Comparison of ENCODE assay signal across 18 cellular contexts in genomic region chr13:113843063-113843654, GRCh38. TPM values are rescaled to one million over a fixed set of nuclear protein-coding genes. Genes with fewer than 3 reads are reported as not detected.
DNase-seq lines count a peak whose midpoint lies in the region; ATAC-seq and TF ChIP-seq lines count a peak whose summit lies in the region.
"Had no signal": no experiment of that assay in that cellular context is flagged by ENCODE, and none has a peak within 500 bp of the region (broad histone marks: within the 10 kb centered on the region; RNA-seq: fewer than 3 reads in every experiment).

No MANE protein-coding gene starts in this region.

- H3K4me3 ChIP-seq in right atrium auricular region (no peak overlapping the region), vagina (no peak overlapping the region)
- H3K4me3 ChIP-seq: HAP-1 had no signal

- no peak overlapping the region for H3K4me3 Mint-ChIP-seq in nephron progenitor cell
- no peak overlapping the region for H3K4me3 Mint-ChIP-seq in activated T-cell treated with anti-CD3 and anti-CD28 coated beads, Interleukin-2, amount 50 U/mL, for 72 hours
- H3K4me3 Mint-ChIP-seq: CD8-positive, alpha-beta memory T cell had no signal

- H3K9me3 ChIP-seq in right atrium auricular region (no peaks in the 10 kb centered on the region), vagina (no peaks in the 10 kb centered on the region)
- H3K9me3 ChIP-seq: BE2C, HAP-1 had no signal

- TF ChIP-seq CTCF in right atrium auricular region (IDR thresholded peaks at IDR 0.05), result no peak
- no peak for TF ChIP-seq CTCF in nephron progenitor cell (IDR thresholded peaks at IDR 0.05)
- no peak for TF ChIP-seq CTCF in vagina (IDR thresholded peaks at IDR 0.05)

- no peaks in the 10 kb centered on the region for H3K36me3 Mint-ChIP-seq in nephron progenitor cell (ENCODE audit: low read depth)
- H3K36me3 Mint-ChIP-seq in activated T-cell treated with anti-CD3 and anti-CD28 coated beads, Interleukin-2, amount 50 U/mL, for 72 hours (ENCODE audit: insufficient read depth in 2 of 2), result peaks cover 0 to 5% of the 10 kb centered on the region in 2 donors
- H3K36me3 Mint-ChIP-seq: CD8-positive, alpha-beta memory T cell had no signal

- peak overlapping the region; percentile 68 for H3K27ac Mint-ChIP-seq in nephron progenitor cell
- H3K27ac Mint-ChIP-seq in activated T-cell treated with anti-CD3 and anti-CD28 coated beads, Interleukin-2, amount 50 U/mL, for 72 hours, result no peak overlapping the region
- H3K27ac Mint-ChIP-seq: CD8-positive, alpha-beta memory T cell had no signal

- H3K4me1 ChIP-seq in right atrium auricular region, result peaks cover 0 to 79% of the 10 kb centered on the region in 2 donors
- peaks cover 78% of the 10 kb centered on the region for H3K4me1 ChIP-seq in vagina
- H3K4me1 ChIP-seq: HAP-1 had no signal

- intact Hi-C loops in Right ventricle myocardium inferior (cut with DNase I), result no loop called here
- intact Hi-C loops in left cardiac atrium (cut with DNase I), result no loop called here
- intact Hi-C loops in vagina (cut with DNase I), result no loop called here

- ATAC-seq in Right ventricle myocardium inferior (peak; percentile 45), left cardiac atrium (peak; percentile 10 to 17)
- no peak for ATAC-seq in activated T-cell treated with anti-CD3 and anti-CD28 coated beads, Interleukin-2, amount 50 U/mL, for 72 hours (replicated peaks in 1 of 2)
- ATAC-seq: PC-3 had no signal

- no peaks in the 10 kb centered on the region for H3K9me3 Mint-ChIP-seq in nephron progenitor cell
- peaks cover 3% of the 10 kb centered on the region in 2 donors for H3K9me3 Mint-ChIP-seq in activated T-cell treated with anti-CD3 and anti-CD28 coated beads, Interleukin-2, amount 50 U/mL, for 72 hours

- peaks cover 5% of the 10 kb centered on the region for H3K27me3 Mint-ChIP-seq in nephron progenitor cell (ENCODE audit: low read depth, poor library complexity)
- H3K27me3 Mint-ChIP-seq in activated T-cell treated with anti-CD3 and anti-CD28 coated beads, Interleukin-2, amount 50 U/mL, for 72 hours (ENCODE audit: low read depth), result peaks cover 12% of the 10 kb centered on the region

- TF ChIP-seq POLR2A in vagina (IDR thresholded peaks at IDR 0.05), result no peak

- no peaks in the 10 kb centered on the region for H3K27me3 ChIP-seq in right atrium auricular region
- H3K27me3 ChIP-seq in vagina, result no peaks in the 10 kb centered on the region
- H3K27me3 ChIP-seq: BE2C had no signal

- H3K4me1 Mint-ChIP-seq in nephron progenitor cell, result peaks cover 30% of the 10 kb centered on the region
- H3K4me1 Mint-ChIP-seq in activated T-cell treated with anti-CD3 and anti-CD28 coated beads, Interleukin-2, amount 50 U/mL, for 72 hours (ENCODE audit: low read depth), result peaks cover 26% of the 10 kb centered on the region

- peak overlapping the region in 1 of 2 donors; percentile 59 for H3K27ac ChIP-seq in right atrium auricular region
- H3K27ac ChIP-seq in vagina, result peak overlapping the region; percentile 1
- H3K27ac ChIP-seq: HL-60 had no signal

- H3K36me3 ChIP-seq in right atrium auricular region, result peaks cover 28% of the 10 kb centered on the region
- peaks cover 0 to 29% of the 10 kb centered on the region in 2 donors for H3K36me3 ChIP-seq in vagina
- H3K36me3 ChIP-seq: BE2C, HAP-1 had no signal

- DNase-seq in Right ventricle myocardium inferior (ENCODE audit: missing footprints) (no peak), right atrium auricular region (ENCODE audit: low spot score) (no peak), left cardiac atrium (peak; percentile 25), nephron progenitor cell (no peak), vagina (ENCODE audit: extremely low spot score in 2 of 2) (no peak), superior temporal gyrus (ENCODE audit: extremely low spot score) (no peak)
- no peak for DNase-seq in activated T-cell treated with anti-CD3 and anti-CD28 coated beads, Interleukin-2, amount 50 U/mL, for 72 hours
- no peak for DNase-seq in activated CD4-positive, alpha-beta T cell treated with anti-CD3 and anti-CD28 coated beads, Interleukin-2, amount 50 U/mL, for 48 hours
- DNase-seq: 8988T; BE2C; CD8-positive, alpha-beta memory T cell; DND-41; NCI-H187 treated with DMSO at 0.1 percent for 48 hours; NCI-H748 treated with DMSO at 0.1 percent for 48 hours; PC-3; SHP77 had no signal

RNA-seq across cellular contexts. Expression of gene GAS6, which starts 20.7 kb away (rescaled TPM):
- total RNA-seq in Right ventricle myocardium inferior, result 189 TPM
- 100 to 1,000 TPM; 206 to 254 TPM for total RNA-seq in right atrium auricular region
- total RNA-seq in left cardiac atrium, result 100 to 1,000 TPM; 165 to 175 TPM
- 215 TPM for total RNA-seq in vagina
- 1 to 10 TPM in 1 of 2 donors, under 1 TPM in 1; 0.46 to 1.5 TPM for total RNA-seq in activated T-cell treated with anti-CD3 and anti-CD28 coated beads, Interleukin-2, amount 50 U/mL, for 72 hours

Comparison
In these comparisons a context has a peak if more than half of its experiments do, and no peak if none do; other contexts are left out.
1. ATAC-seq: peak in Right ventricle myocardium inferior (single experiment) and left cardiac atrium (2 of 2); none in activated T-cell treated with anti-CD3 and anti-CD28 coated beads, Interleukin-2, amount 50 U/mL, for 72 hours (0 of 2).
2. RNA of gene GAS6, which starts 20.7 kb away (total RNA-seq): 206 to 254 TPM in right atrium auricular region, 215 TPM in vagina (single experiment), 189 TPM in Right ventricle myocardium inferior (single experiment) and 165 to 175 TPM in left cardiac atrium; 0.46 to 1.5 TPM in activated T-cell treated with anti-CD3 and anti-CD28 coated beads, Interleukin-2, amount 50 U/mL, for 72 hours; every median in the first group is over 10 times any median in the second.